ENCODE assay signal across 1 cellular context in the genomic region with DNA sequence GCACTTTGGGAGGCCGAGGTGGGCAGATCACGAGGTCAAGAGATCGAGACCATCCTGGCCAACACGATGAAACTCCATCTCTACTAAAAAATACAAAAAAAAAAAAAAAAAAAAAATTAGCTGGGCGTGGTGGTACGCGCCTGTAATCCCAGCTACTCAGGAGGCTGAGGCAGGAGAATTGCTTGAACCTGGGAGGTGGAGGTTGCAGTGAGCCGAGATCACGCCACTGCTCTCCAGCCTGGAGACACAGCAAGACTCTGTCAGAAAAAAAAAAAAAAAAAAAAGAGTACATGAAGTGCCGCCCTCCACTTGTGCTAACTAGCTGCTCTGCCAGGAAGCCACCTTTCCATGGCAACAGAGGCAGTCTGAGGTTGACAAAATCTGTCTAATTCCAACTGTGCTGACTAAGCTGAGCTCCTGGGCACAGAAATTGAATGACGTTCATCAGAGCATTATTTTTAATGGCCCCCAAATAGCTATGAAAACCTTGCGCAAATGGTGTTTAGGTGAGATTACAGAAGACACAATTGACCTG.
A peak's percentile ranks its signal among the peaks of the same experiment; 100 is the strongest.
TF ChIP-seq lines count a peak whose summit lies in the region.

No MANE protein-coding gene starts in this region.

TF ChIP-seq in HepG2, 621 proteins besides CTCF, POLR2A, EP300 and RAD21:
- TF ChIP-seq POLR2G (IDR thresholded peaks at IDR 0.05; ENCODE audit: low read depth, low read length) = 0 out of 2 replicates have a peak, but pooled peaks have one; percentile 1
